In genomic region chr7:55561756-55562155, GRCh38 we compare ENCODE assay signal across 1 cellular context.
TF ChIP-seq lines count a peak whose summit lies in the region.

No MANE protein-coding gene starts in this region.

TF ChIP-seq in GM12878, 131 proteins besides CTCF, POLR2A, EP300 and RAD21:
- TF ChIP-seq IRF4 (IDR thresholded peaks at IDR 0.05; ENCODE audit: low read depth, low read length): peak; percentile 67; the same call in 1 of the 2 replicates
- TF ChIP-seq YY1 (IDR thresholded peaks at IDR 0.05; ENCODE audit: low read depth, low read length): 0 out of 2 replicates have a peak, but pooled peaks have one; percentile 10
- TF ChIP-seq DPF2 (IDR thresholded peaks at IDR 0.05): peak; percentile 57; the same call in 1 of the 2 replicates
- TF ChIP-seq SMARCA5 (IDR thresholded peaks at IDR 0.05): no peak
- TF ChIP-seq BCL11A (IDR thresholded peaks at IDR 0.05; ENCODE audit: low read depth, low read length): no peak
- peak; percentile 93 for TF ChIP-seq SPI1 (IDR thresholded peaks at IDR 0.05; ENCODE audit: borderline replicate concordance, insufficient read depth, low read depth, low read length)
- peak; percentile 46 for TF ChIP-seq IKZF1 (conservative IDR thresholded peaks at IDR 0.05)
- peak; percentile 69 for TF ChIP-seq EED (IDR thresholded peaks at IDR 0.05; ENCODE audit: low read depth)
- peak; percentile 41 to 44; a peak in 2 of 4 replicates for TF ChIP-seq IKZF2 (IDR thresholded peaks at IDR 0.05)
- TF ChIP-seq MAX (IDR thresholded peaks at IDR 0.05; ENCODE audit: low read depth, low read length): no peak
